In genomic region chr2:66364495-66364992, GRCh38 we compare ENCODE assay signal across 12 cellular contexts.
A peak's percentile ranks its signal among the peaks of the same experiment; 100 is the strongest.
DNase-seq lines count a peak whose midpoint lies in the region; TF ChIP-seq lines count a peak whose summit lies in the region.
"Had no signal": no experiment of that assay in that cellular context is flagged by ENCODE, and none has a peak within 500 bp of the region (broad histone marks: within the 10 kb centered on the region; RNA-seq: fewer than 3 reads in every experiment).

No MANE protein-coding gene starts in this region.

- no peaks in the 10 kb centered on the region for H3K9me3 Mint-ChIP-seq in T-helper 2 cell treated with Interferon-gamma antibody and Interleukin-4, amounts not matched to agents 5 μg/mL and 100 μg/mL, for 36 hours

- TF ChIP-seq CTCF in foreskin fibroblast (IDR thresholded peaks at IDR 0.05; ENCODE audit: low read depth, low read length) = no peak
- TF ChIP-seq CTCF in colonic mucosa (IDR thresholded peaks at IDR 0.05) = no peak

- no peaks in the 10 kb centered on the region for H3K9me3 ChIP-seq in SJCRH30 (replicated peaks)
- H3K9me3 ChIP-seq in colonic mucosa = no peaks in the 10 kb centered on the region
- H3K9me3 ChIP-seq: left lung had no signal

- H3K4me3 ChIP-seq in SJCRH30 (no peak overlapping the region), foreskin fibroblast (ENCODE audit: low read depth in 1 of 2, low read length in 2 of 2) (no peak overlapping the region), rectal smooth muscle tissue (ENCODE audit: low read length) (no peak overlapping the region), colonic mucosa (no peak overlapping the region)
- H3K4me3 ChIP-seq: left lung had no signal

- H3K4me3 Mint-ChIP-seq in T-helper 2 cell treated with Interferon-gamma antibody and Interleukin-4, amounts not matched to agents 5 μg/mL and 100 μg/mL, for 36 hours = no peak overlapping the region
- H3K4me3 Mint-ChIP-seq: activated naive CD4-positive, alpha-beta T cell treated with anti-CD3 and anti-CD28 coated beads, Interleukin-2, amount 10 ng/mL, durations not matched to agents 7 days and 5 days had no signal

- no peaks in the 10 kb centered on the region for H3K27me3 Mint-ChIP-seq in T-helper 2 cell treated with Interferon-gamma antibody and Interleukin-4, amounts not matched to agents 5 μg/mL and 100 μg/mL, for 36 hours (ENCODE audit: low read depth)
- H3K27me3 Mint-ChIP-seq: activated naive CD4-positive, alpha-beta T cell treated with anti-CD3 and anti-CD28 coated beads, Interleukin-2, amount 10 ng/mL, durations not matched to agents 7 days and 5 days had no signal

- H3K4me1 ChIP-seq in SJCRH30 (peaks cover 19% of the 10 kb centered on the region), rectal smooth muscle tissue (ENCODE audit: control insufficient read depth, insufficient read depth, low read length) (peaks cover 11% of the 10 kb centered on the region), colonic mucosa (no peaks in the 10 kb centered on the region)
- H3K4me1 ChIP-seq: left lung had no signal

- intact Hi-C loops in colonic mucosa (cut with DNase I) = no loop called here

- H3K36me3 ChIP-seq in SJCRH30 (no peaks in the 10 kb centered on the region), rectal smooth muscle tissue (ENCODE audit: control insufficient read depth, insufficient read depth, low read length) (no peaks in the 10 kb centered on the region), colonic mucosa (no peaks in the 10 kb centered on the region)
- H3K36me3 ChIP-seq: left lung had no signal

- no peaks in the 10 kb centered on the region for H3K36me3 Mint-ChIP-seq in T-helper 2 cell treated with Interferon-gamma antibody and Interleukin-4, amounts not matched to agents 5 μg/mL and 100 μg/mL, for 36 hours (ENCODE audit: low read depth)
- H3K36me3 Mint-ChIP-seq: activated naive CD4-positive, alpha-beta T cell treated with anti-CD3 and anti-CD28 coated beads, Interleukin-2, amount 10 ng/mL, durations not matched to agents 7 days and 5 days had no signal

- H3K27ac Mint-ChIP-seq in T-helper 2 cell treated with Interferon-gamma antibody and Interleukin-4, amounts not matched to agents 5 μg/mL and 100 μg/mL, for 36 hours = no peak overlapping the region
- H3K27ac Mint-ChIP-seq: activated naive CD4-positive, alpha-beta T cell treated with anti-CD3 and anti-CD28 coated beads, Interleukin-2, amount 10 ng/mL, durations not matched to agents 7 days and 5 days had no signal

- no peaks in the 10 kb centered on the region for H3K4me1 Mint-ChIP-seq in T-helper 2 cell treated with Interferon-gamma antibody and Interleukin-4, amounts not matched to agents 5 μg/mL and 100 μg/mL, for 36 hours (ENCODE audit: low read depth)
- H3K4me1 Mint-ChIP-seq: activated naive CD4-positive, alpha-beta T cell treated with anti-CD3 and anti-CD28 coated beads, Interleukin-2, amount 10 ng/mL, durations not matched to agents 7 days and 5 days had no signal

- DNase-seq in GM04503 (ENCODE audit: low read depth) = peak; percentile 45
- DNase-seq in SJCRH30 = peak; percentile 56 to 75
- peak; percentile 57 to 75 for DNase-seq in foreskin fibroblast
- DNase-seq in T-helper 2 cell treated with Interferon-gamma antibody and Interleukin-4, amounts not matched to agents 5 μg/mL and 100 μg/mL, for 36 hours (ENCODE audit: low spot score) = no peak
- DNase-seq in NCI-H2171 (lab: John Stamatoyannopoulos, UW) = no peak
- no peak for DNase-seq in colonic mucosa
- DNase-seq in NCI-H1092 treated with DMSO at 0.1 percent for 48 hours (lab: John Stamatoyannopoulos, UW) = no peak
- DNase-seq: activated naive CD4-positive, alpha-beta T cell treated with anti-CD3 and anti-CD28 coated beads, Interleukin-2, amount 10 ng/mL, durations not matched to agents 7 days and 5 days; left lung; NCI-H1417 treated with DMSO at 0.1 percent for 48 hours; OCI-M1 had no signal

- H3K27me3 ChIP-seq in SJCRH30 = 0 out of 2 replicates have a peak, but pooled peaks cover 2% of the 10 kb centered on the region
- no peaks in the 10 kb centered on the region for H3K27me3 ChIP-seq in rectal smooth muscle tissue (ENCODE audit: control insufficient read depth, insufficient read depth, low read length)
- no peaks in the 10 kb centered on the region for H3K27me3 ChIP-seq in colonic mucosa
- H3K27me3 ChIP-seq: left lung had no signal

- H3K9ac ChIP-seq in rectal smooth muscle tissue (ENCODE audit: low read length) = no peak overlapping the region
- no peak overlapping the region for H3K9ac ChIP-seq in colonic mucosa (ENCODE audit: low read depth in 2 of 2, low read length in 2 of 2)

- H3K27ac ChIP-seq in SJCRH30 (no peak overlapping the region), rectal smooth muscle tissue (ENCODE audit: low read depth, low read length) (peak overlapping the region; percentile 69), colonic mucosa (no peak overlapping the region)
- H3K27ac ChIP-seq: left lung had no signal

Comparison
In these comparisons a context has a peak if more than half of its experiments do, and no peak if none do; other contexts are left out.
1. DNase-seq: peak in GM04503 (single experiment), SJCRH30 (2 of 2) and foreskin fibroblast (2 of 2); none in T-helper 2 cell treated with Interferon-gamma antibody and Interleukin-4, amounts not matched to agents 5 μg/mL and 100 μg/mL, for 36 hours (single experiment), NCI-H2171 (single experiment), colonic mucosa (single experiment) and NCI-H1092 treated with DMSO at 0.1 percent for 48 hours (single experiment).